9 cellular contexts compared by ENCODE assay signal in the genomic region with DNA sequence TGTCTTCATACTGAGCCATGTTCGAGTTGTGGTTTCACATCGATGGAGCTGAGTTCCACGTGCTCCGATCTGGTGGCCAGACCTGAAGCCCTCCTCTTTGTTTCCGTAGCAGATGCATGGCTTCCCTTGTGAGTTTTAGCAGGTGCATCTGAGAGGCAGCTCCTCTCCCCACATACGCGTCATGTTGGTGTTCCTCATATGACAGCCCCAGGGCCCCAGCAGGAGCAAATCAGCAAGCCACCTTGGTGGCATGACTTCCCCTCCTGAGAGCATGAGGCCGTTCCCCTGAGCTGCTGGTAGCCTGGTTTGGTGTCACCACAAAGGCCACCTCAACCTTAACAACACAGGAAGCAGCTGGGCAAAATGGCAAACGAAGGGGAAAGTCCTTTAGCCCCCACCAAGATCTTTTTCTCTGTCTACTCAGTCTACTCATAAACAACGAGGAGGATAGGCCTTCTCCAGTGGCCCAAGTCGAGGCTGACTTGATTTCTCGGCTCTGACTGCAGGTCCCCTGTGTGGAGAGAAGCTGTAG. TPM values are rescaled to one million over a fixed set of nuclear protein-coding genes. Genes with fewer than 3 reads are reported as not detected.
DNase-seq lines count a peak whose midpoint lies in the region; ATAC-seq, FAIRE-seq and TF ChIP-seq lines count a peak whose summit lies in the region.
"Had no signal": no experiment of that assay in that cellular context is flagged by ENCODE, and none has a peak within 500 bp of the region (broad histone marks: within the 10 kb centered on the region; RNA-seq: fewer than 3 reads in every experiment).

No MANE protein-coding gene starts in this region.

- H3K27ac ChIP-seq in liver (ENCODE audit: low read depth in 1 of 2, low read length in 2 of 2) (peak overlapping the region; percentile 25 to 70), HepG2 (ENCODE audit: extremely low read length, insufficient read depth, low read length) (no peak overlapping the region)
- H3K27ac ChIP-seq: thoracic aorta had no signal

- no peaks in the 10 kb centered on the region for H3K27me3 Mint-ChIP-seq in activated CD4-positive, alpha-beta T cell treated with anti-CD3 and anti-CD28 coated beads, Interleukin-2, amount 10 ng/mL, durations not matched to agents 24 days and 14 days

- ATAC-seq in HepG2 (no peak), HG03442 (IDR thresholded peaks at IDR 0.05; ENCODE audit: unreplicated experiment) (peak; percentile 84), Right ventricle myocardium superior (ENCODE audit: poor library complexity) (no peak)

- no peaks in the 10 kb centered on the region for H3K9me3 Mint-ChIP-seq in activated CD4-positive, alpha-beta T cell treated with anti-CD3 and anti-CD28 coated beads, Interleukin-2, amount 10 ng/mL, durations not matched to agents 24 days and 14 days

- CTCF ChIA-PET in HepG2 (lab: Yijun Ruan, JAX; ENCODE audit: low intra/inter-chr PET ratio, low total read pairs), result no interaction called here

- no peak overlapping the region for H3K4me2 ChIP-seq in HepG2 (ENCODE audit: low read depth, low read length)

- H3K4me3 Mint-ChIP-seq in activated CD4-positive, alpha-beta T cell treated with anti-CD3 and anti-CD28 coated beads, Interleukin-2, amount 10 ng/mL, durations not matched to agents 24 days and 14 days, result peak overlapping the region; percentile 96

- TF ChIP-seq POLR2A in HepG2 (IDR thresholded peaks at IDR 0.05; ENCODE audit: insufficient read depth in 1 of 2, low read depth in 2 of 2, low read length in 2 of 2), result no peak

- TF ChIP-seq CTCF in liver (IDR thresholded peaks at IDR 0.05; ENCODE audit: low read depth, low read length, missing input control) (no peak), HepG2 (CRISPR knock-in tag; IDR thresholded peaks at IDR 0.05) (no peak)

- H3K27me3 ChIP-seq in liver (ENCODE audit: control insufficient read depth in 4 of 4, insufficient read depth in 4 of 4, low read length in 3 of 4) (no peaks in the 10 kb centered on the region), HepG2 (ENCODE audit: control insufficient read depth in 1 of 2, insufficient read depth in 2 of 2, low read length in 2 of 2) (no peaks in the 10 kb centered on the region)

- no peak overlapping the region for H3K9ac ChIP-seq in liver (ENCODE audit: low read depth in 1 of 2, low read length in 2 of 2)
- H3K9ac ChIP-seq in HepG2 (ENCODE audit: insufficient read depth, low read depth, low read length), result no peak overlapping the region

- peaks cover 81% of the 10 kb centered on the region for H3K4me1 Mint-ChIP-seq in activated CD4-positive, alpha-beta T cell treated with anti-CD3 and anti-CD28 coated beads, Interleukin-2, amount 10 ng/mL, durations not matched to agents 24 days and 14 days

- TF ChIP-seq EP300 in HepG2 (IDR thresholded peaks at IDR 0.05; ENCODE audit: low read depth in 2 of 2, low read length in 2 of 2) (no peak), HepG2 (CRISPR knock-in tag; IDR thresholded peaks at IDR 0.05; ENCODE audit: borderline replicate concordance) (no peak)

- peak overlapping the region; percentile 99 for H3K27ac Mint-ChIP-seq in activated CD4-positive, alpha-beta T cell treated with anti-CD3 and anti-CD28 coated beads, Interleukin-2, amount 10 ng/mL, durations not matched to agents 24 days and 14 days

- no peak overlapping the region for H2AFZ ChIP-seq in HepG2 (ENCODE audit: low read length)

- FAIRE-seq in HepG2 (lab: Jason Lieb, UNC), result no peak

- in situ Hi-C loops in HepG2 (cut with HindIII; ENCODE audit: extremely low pct_ligation_motif_present, low pct_unique_long_range_greater_than_20kb), result no loop called here

- H3K36me3 Mint-ChIP-seq in activated CD4-positive, alpha-beta T cell treated with anti-CD3 and anti-CD28 coated beads, Interleukin-2, amount 10 ng/mL, durations not matched to agents 24 days and 14 days (ENCODE audit: low read depth), result peaks cover 37% of the 10 kb centered on the region

- H3K36me3 ChIP-seq in liver (ENCODE audit: control insufficient read depth in 4 of 4, insufficient read depth in 3 of 4, low read depth in 1 of 4, low read length in 3 of 4), result no peaks in the 10 kb centered on the region
- H3K36me3 ChIP-seq in HepG2 (replicated peaks in 1 of 2; ENCODE audit: control insufficient read depth in 1 of 2, insufficient read depth in 2 of 2, low read length in 2 of 2), result no peaks in the 10 kb centered on the region
- H3K36me3 ChIP-seq: thoracic aorta had no signal

- no peaks in the 10 kb centered on the region for H4K20me1 ChIP-seq in HepG2 (ENCODE audit: insufficient read depth, low read length)

- BruUV-seq in HepG2 (replicated peaks; lab: Mats Ljungman, UMichigan), result no TSS peak

- H3K9me3 ChIP-seq in liver (ENCODE audit: control insufficient read depth in 4 of 4, low read length in 3 of 4) (no peaks in the 10 kb centered on the region), HepG2 (ENCODE audit: low read length) (no peaks in the 10 kb centered on the region)
- H3K9me3 ChIP-seq: thoracic aorta had no signal

- H3K4me3 ChIP-seq in liver (ENCODE audit: low read depth in 1 of 3, low read length in 3 of 3) (no peak overlapping the region), HepG2 (replicated peaks in 1 of 3; ENCODE audit: insufficient read depth in 1 of 3, low read depth in 2 of 3, low read length in 3 of 3) (no peak overlapping the region)
- H3K4me3 ChIP-seq: thoracic aorta had no signal

- WGBS in liver, result 80% methylated on average over 12 of the region's 12 CpGs
- 94% methylated on average over 12 of the region's 12 CpGs for WGBS in HepG2 (ENCODE audit: low lambda C conversion rate)

- POLR2A ChIA-PET in HepG2 (lab: Yijun Ruan, JAX), result no interaction called here

- intact Hi-C loops in HepG2 (cut with micrococcal nuclease; ENCODE audit: unreplicated experiment), result no loop called here
- intact Hi-C loops in activated CD4-positive, alpha-beta T cell treated with anti-CD3 and anti-CD28 coated beads, Interleukin-2, amount 10 ng/mL, durations not matched to agents 24 days and 14 days (cut with micrococcal nuclease), result loop anchor here (2.0 to 5.0 kb wide), 3 partner anchors 123 to 330 kb away; no protein-coding TSS in a partner anchor
- intact Hi-C loops in Right ventricle myocardium superior (cut with DNase I), result no loop called here

- TF ChIP-seq RAD21 in liver (IDR thresholded peaks at IDR 0.05) (no peak), HepG2 (CRISPR knock-in tag; IDR thresholded peaks at IDR 0.05) (no peak)

- H3K4me1 ChIP-seq in liver (ENCODE audit: control insufficient read depth in 4 of 4, insufficient read depth in 4 of 4, low read length in 3 of 4) (peaks cover 2 to 7% (median 4%) of the 10 kb centered on the region in 4 donors), HepG2 (ENCODE audit: insufficient read depth, low read length) (peaks cover 38% of the 10 kb centered on the region)

- H3K79me2 ChIP-seq in HepG2 (ENCODE audit: insufficient read depth, low read length), result peaks cover 22% of the 10 kb centered on the region

- DNase-seq in HepG2 (ENCODE audit: low spot score), result no peak
- DNase-seq in activated CD4-positive, alpha-beta T cell treated with anti-CD3 and anti-CD28 coated beads, Interleukin-2, amount 10 ng/mL, durations not matched to agents 24 days and 14 days, result peak; percentile 95
- DNase-seq in Right ventricle myocardium superior, result peak; percentile 56
- DNase-seq in stimulated activated naive CD4-positive, alpha-beta T cell treated with Interleukin-2 at 50 U/mL for 16 hours (lab: John Stamatoyannopoulos, UW), result peak; percentile 72
- DNase-seq in DMS153 treated with DMSO at 0.1 percent for 48 hours (lab: John Stamatoyannopoulos, UW; ENCODE audit: unreplicated experiment), result no peak
- DNase-seq in NCI-H526 treated with DMSO at 0.1 percent for 48 hours (lab: John Stamatoyannopoulos, UW), result no peak

TF ChIP-seq in HepG2, 621 proteins besides CTCF, POLR2A, EP300 and RAD21 (continues in another document):
- TF ChIP-seq ZMAT3 (CRISPR knock-in tag; conservative IDR thresholded peaks at IDR 0.05) (no peak), ZBTB25 (CRISPR knock-in tag; IDR thresholded peaks at IDR 0.05) (no peak), CREB1 (IDR thresholded peaks at IDR 0.05) (no peak), CREB1 (CRISPR knock-in tag; IDR thresholded peaks at IDR 0.05) (no peak)

RNA-seq across cellular contexts. Expression of gene CYFIP2, which starts 5.9 kb away (rescaled TPM):
- 10 to 100 TPM; 12.6 to 34.1 TPM for total RNA-seq in liver
- 10 to 100 TPM; 22.3 to 38.9 TPM for polyA plus RNA-seq in liver
- total RNA-seq in HepG2 (2016; rRNA removed; fragmentation: Illumina TruSeq; extraction: Trizol), result 30.3 and 40.2 TPM in 2 replicates
- 13.4 and 13.7 TPM in 2 replicates for total RNA-seq in HepG2 (2016; cell fraction: cytosol; rRNA removed; fragmentation: Illumina TruSeq; extraction: Trizol; ENCODE audit: low read depth)
- 28.6 and 32.7 TPM in 2 replicates for total RNA-seq in HepG2 (2016; cell fraction: insoluble cytoplasmic fraction; rRNA removed; fragmentation: Illumina TruSeq; extraction: Trizol)
- 33.5 TPM in 2 replicates for total RNA-seq in HepG2 (2016; cell fraction: membrane; rRNA removed; fragmentation: Illumina TruSeq; extraction: Trizol)
- 25.4 and 29.9 TPM in 2 replicates for total RNA-seq in HepG2 (2016; cell fraction: nucleus; rRNA removed; fragmentation: Illumina TruSeq; extraction: Trizol)
- 22.5 and 22.6 TPM in 2 replicates for polyA plus RNA-seq in HepG2 (2011; rRNA removed)
- polyA plus RNA-seq in HepG2 (2011; cell fraction: cytosol; rRNA removed), result 20.3 and 24.1 TPM in 2 replicates
- 61.6 and 72.0 TPM in 2 replicates for polyA plus RNA-seq in HepG2 (2011; cell fraction: nucleus; rRNA removed)
- 43.3 and 45.5 TPM in 2 replicates for polyA plus RNA-seq in HepG2 (2012)
- polyA plus RNA-seq in HepG2 (2016; cell fraction: cytosol; fragmentation: Illumina TruSeq; extraction: Trizol; ENCODE audit: low read depth), result 14.6 and 15.8 TPM in 2 replicates
- 39.1 and 48.8 TPM in 2 replicates for polyA plus RNA-seq in HepG2 (2016; cell fraction: insoluble cytoplasmic fraction; fragmentation: Illumina TruSeq; extraction: Trizol; ENCODE audit: low read depth)
- 33.6 and 33.7 TPM in 2 replicates for polyA plus RNA-seq in HepG2 (2016; cell fraction: membrane; fragmentation: Illumina TruSeq; extraction: Trizol; ENCODE audit: low read depth)
- polyA plus RNA-seq in HepG2 (2016; cell fraction: nucleus; fragmentation: Illumina TruSeq; extraction: Trizol; ENCODE audit: insufficient read depth, low read depth), result 31.7 and 39.3 TPM in 2 replicates
- polyA minus RNA-seq in HepG2 (2011; rRNA and poly(A)+ RNA removed; ENCODE audit: low replicate concordance), result 17.9 and 70.5 TPM in 2 replicates
- polyA minus RNA-seq in HepG2 (2011; cell fraction: cytosol; rRNA and poly(A)+ RNA removed), result 16.3 and 22.5 TPM in 2 replicates
- 55.0 and 64.3 TPM in 2 replicates for polyA minus RNA-seq in HepG2 (2011; cell fraction: nucleus; rRNA and poly(A)+ RNA removed)
- total RNA-seq in activated CD4-positive, alpha-beta T cell treated with anti-CD3 and anti-CD28 coated beads, Interleukin-2, amount 10 ng/mL, durations not matched to agents 24 days and 14 days, result 180 and 193 TPM in 2 replicates
- 27.6 TPM for total RNA-seq in Right ventricle myocardium superior

Comparison
In these comparisons a context has a peak if more than half of its experiments do, and no peak if none do; other contexts are left out.
1. DNase-seq: peak in activated CD4-positive, alpha-beta T cell treated with anti-CD3 and anti-CD28 coated beads, Interleukin-2, amount 10 ng/mL, durations not matched to agents 24 days and 14 days (single experiment), Right ventricle myocardium superior (single experiment) and stimulated activated naive CD4-positive, alpha-beta T cell treated with Interleukin-2 at 50 U/mL for 16 hours (single experiment); none in HepG2 (single experiment), DMS153 treated with DMSO at 0.1 percent for 48 hours (single experiment) and NCI-H526 treated with DMSO at 0.1 percent for 48 hours (single experiment).